ENCODE assay signal across 25 cellular contexts in genomic region chr7:134698481-134698880, GRCh38.
"Had no signal": no experiment of that assay in that cellular context is flagged by ENCODE, and none has a peak within 500 bp of the region (broad histone marks: within the 10 kb centered on the region; RNA-seq: fewer than 3 reads in every experiment).

No MANE protein-coding gene starts in this region.

- DNase-seq: colonic mucosa; cortex of kidney; effector CD8-positive, alpha-beta T cell; effector memory CD8-positive, alpha-beta T cell; endodermal cell; erythroblast; esophagus squamous epithelium; foreskin fibroblast; foreskin melanocyte; gastrocnemius medialis; glutamatergic neuron; head of caudate nucleus; heart right ventricle; hippocampal formation; left cardiac atrium; left lung; left ventricle myocardium superior; lower lobe of right lung; mesenchymal stem cell; mucosa of descending colon; naive B cell had no signal

- H3K4me3 Mint-ChIP-seq: dendritic cell treated with granulocyte-macrophage colony-stimulating factor and Interleukin-4, amounts not matched to agents 40 ng/mL and 50 ng/mL, for 4 days; effector memory CD8-positive, alpha-beta T cell; endodermal cell; mesothelial cell of epicardium; naive B cell had no signal

- H3K4me1 ChIP-seq: colonic mucosa, gastrocnemius medialis, left lung had no signal

- H3K4me1 Mint-ChIP-seq: naive B cell had no signal

- H3K27me3 ChIP-seq: colonic mucosa, esophagus squamous epithelium, gastrocnemius medialis, heart right ventricle, left lung had no signal

- H3K27ac ChIP-seq: colonic mucosa, epithelial cell of prostate, gastrocnemius medialis, heart right ventricle, left lung, lower lobe of right lung had no signal

- H3K4me3 ChIP-seq: colonic mucosa, esophagus squamous epithelium, gastrocnemius medialis, heart right ventricle, left lung, lower lobe of right lung, mucosa of descending colon had no signal

- ATAC-seq: effector memory CD8-positive, alpha-beta T cell; esophagus mucosa; gastrocnemius medialis; heart right ventricle; left cardiac atrium; left lung; left ventricle myocardium superior; lower lobe of right lung; mucosa of descending colon had no signal

- H3K9me3 Mint-ChIP-seq: dendritic cell treated with granulocyte-macrophage colony-stimulating factor and Interleukin-4, amounts not matched to agents 40 ng/mL and 50 ng/mL, for 4 days; effector memory CD8-positive, alpha-beta T cell; endodermal cell; mesothelial cell of epicardium had no signal

- H3K36me3 ChIP-seq: colonic mucosa, esophagus squamous epithelium, gastrocnemius medialis, heart right ventricle, left lung, lower lobe of right lung had no signal

- H3K9me3 ChIP-seq: colonic mucosa, esophagus squamous epithelium, gastrocnemius medialis, heart right ventricle, left lung, lower lobe of right lung, mucosa of descending colon had no signal

- H3K36me3 Mint-ChIP-seq: mesothelial cell of epicardium, naive B cell had no signal

- H3K27ac Mint-ChIP-seq: dendritic cell treated with granulocyte-macrophage colony-stimulating factor and Interleukin-4, amounts not matched to agents 40 ng/mL and 50 ng/mL, for 4 days; effector memory CD8-positive, alpha-beta T cell; endodermal cell; mesothelial cell of epicardium; naive B cell had no signal
